16 cellular contexts compared by ENCODE assay signal in the genomic region with DNA sequence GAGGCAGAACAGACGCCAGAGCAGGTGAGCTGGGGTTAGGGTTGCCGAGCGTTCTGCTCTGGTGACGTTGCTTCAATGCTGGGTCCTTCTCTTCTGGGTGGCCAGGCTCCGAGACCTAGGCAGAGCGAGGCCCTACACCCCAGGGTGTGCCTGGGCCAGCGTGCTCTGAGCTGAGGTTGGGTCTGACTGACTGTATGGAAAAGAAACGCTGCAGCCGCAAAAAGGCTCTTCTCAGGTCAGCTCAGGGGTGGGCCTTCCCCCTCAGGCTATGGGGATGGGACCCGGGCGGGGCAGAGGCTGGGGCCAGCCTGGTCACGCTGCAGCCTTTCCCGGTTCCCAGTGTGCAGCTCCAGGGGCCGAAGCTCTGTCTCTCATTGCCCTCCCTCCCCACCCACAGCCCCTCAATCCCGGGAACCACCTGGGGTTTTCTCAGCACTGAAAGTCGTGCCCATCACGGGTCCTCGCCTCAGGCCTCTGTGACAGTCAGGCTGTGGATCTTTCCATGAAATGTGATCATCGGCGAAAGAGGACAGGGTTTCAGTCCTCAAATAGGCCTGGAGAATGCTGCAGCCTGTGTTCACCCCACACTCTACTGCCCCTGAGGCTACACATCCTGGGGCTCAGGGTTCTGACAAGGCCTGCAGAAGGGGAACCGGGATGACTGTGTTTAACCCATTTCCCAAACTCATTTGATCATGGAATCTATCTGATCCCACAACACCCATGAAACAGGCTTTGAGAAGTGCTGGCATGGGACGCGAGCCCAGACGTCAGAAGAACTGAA. TPM values are rescaled to one million over a fixed set of nuclear protein-coding genes. Genes with fewer than 3 reads are reported as not detected.
A peak's percentile ranks its signal among the peaks of the same experiment; 100 is the strongest.
DNase-seq lines count a peak whose midpoint lies in the region; ATAC-seq, FAIRE-seq and TF ChIP-seq lines count a peak whose summit lies in the region.
"Had no signal": no experiment of that assay in that cellular context is flagged by ENCODE, and none has a peak within 500 bp of the region (broad histone marks: within the 10 kb centered on the region; RNA-seq: fewer than 3 reads in every experiment).

No MANE protein-coding gene starts in this region.

- H3K79me2 ChIP-seq in SK-N-SH (ENCODE audit: insufficient read depth) (no peaks in the 10 kb centered on the region), K562 (ENCODE audit: control insufficient read depth, insufficient read depth, low read length) (no peaks in the 10 kb centered on the region), HepG2 (ENCODE audit: insufficient read depth, low read length) (no peaks in the 10 kb centered on the region)

- no peak overlapping the region for H2AFZ ChIP-seq in SK-N-SH (ENCODE audit: low read depth)
- no peak overlapping the region for H2AFZ ChIP-seq in K562 (ENCODE audit: low read depth, low read length)
- H2AFZ ChIP-seq in HepG2 (ENCODE audit: low read length), result no peak overlapping the region

- intact Hi-C loops in K562 (cut with micrococcal nuclease) (no loop called here), HepG2 (cut with micrococcal nuclease; ENCODE audit: unreplicated experiment) (no loop called here), sigmoid colon (cut with DNase I) (no loop called here)

- no peak for TF ChIP-seq CTCF in SK-N-SH (IDR thresholded peaks at IDR 0.05)
- TF ChIP-seq CTCF in K562 (IDR thresholded peaks at IDR 0.05 in 2 of 3, conservative IDR thresholded peaks at IDR 0.05 in 1 of 3; ENCODE audit: insufficient read depth in 2 of 3, low read depth in 1 of 3, low read length in 3 of 3), result no peak
- no peak for TF ChIP-seq CTCF in HepG2 (CRISPR knock-in tag; IDR thresholded peaks at IDR 0.05)
- no peak for TF ChIP-seq CTCF in sigmoid colon (IDR thresholded peaks at IDR 0.05)

- no peak overlapping the region for H3K4me2 ChIP-seq in SK-N-SH
- H3K4me2 ChIP-seq in K562 (ENCODE audit: insufficient read depth, low read length), result no peak overlapping the region
- no peak overlapping the region for H3K4me2 ChIP-seq in HepG2 (ENCODE audit: low read depth, low read length)

- TF ChIP-seq POLR2A in K562 (conservative IDR thresholded peaks at IDR 0.05), result no peak
- TF ChIP-seq POLR2A in HepG2 (IDR thresholded peaks at IDR 0.05; ENCODE audit: insufficient read depth in 1 of 2, low read depth in 2 of 2, low read length in 2 of 2), result no peak
- TF ChIP-seq POLR2A in sigmoid colon (IDR thresholded peaks at IDR 0.05), result no peak

- no peak for DNase-seq in SK-N-SH
- DNase-seq in K562 (ENCODE audit: extremely low read depth in 1 of 4, low spot score in 3 of 4), result no peak
- DNase-seq in HepG2 (ENCODE audit: low spot score), result no peak
- DNase-seq in sigmoid colon, result peak; percentile 18
- no peak for DNase-seq in HT-29 (ENCODE audit: low spot score)
- DNase-seq in NCI-H2196 (lab: John Stamatoyannopoulos, UW; ENCODE audit: unreplicated experiment), result no peak
- DNase-seq: COR-L47, HCEC 1CT, NCI-H1436, NCI-H2081 treated with DMSO at 0.1 percent for 48 hours, NCI-H446, PC-3 had no signal

- POLR2A ChIA-PET in SK-N-SH (lab: Yijun Ruan, JAX), result no interaction called here
- POLR2A ChIA-PET in K562 (lab: Yijun Ruan, JAX), result interaction anchor here (0.9 kb wide), 1 partner anchor 15 kb away, joined by 3 read pairs; no protein-coding TSS in a partner anchor
- POLR2A ChIA-PET in HepG2 (lab: Yijun Ruan, JAX), result no interaction called here

- in situ Hi-C loops in K562 (cut with MboI) (no loop called here), HepG2 (cut with HindIII; ENCODE audit: extremely low pct_ligation_motif_present, low pct_unique_long_range_greater_than_20kb) (no loop called here)

- H4K20me1 ChIP-seq in SK-N-SH (ENCODE audit: insufficient read depth) (no peaks in the 10 kb centered on the region), K562 (replicated peaks; ENCODE audit: control insufficient read depth, insufficient read depth, low read length) (peaks cover 4% of the 10 kb centered on the region; the same call in 1 of the 2 replicates), HepG2 (ENCODE audit: insufficient read depth, low read length) (no peaks in the 10 kb centered on the region)

- H3K27ac ChIP-seq in SK-N-SH (ENCODE audit: low read depth in 2 of 2, low read length in 1 of 2), result no peak overlapping the region
- no peak overlapping the region for H3K27ac ChIP-seq in K562 (ENCODE audit: extremely low read depth, low read depth, low read length)
- H3K27ac ChIP-seq in HepG2 (ENCODE audit: extremely low read length, insufficient read depth, low read length), result no peak overlapping the region
- no peak overlapping the region for H3K27ac ChIP-seq in sigmoid colon
- H3K27ac ChIP-seq: 22Rv1, C4-2B had no signal

- TF ChIP-seq EP300 in SK-N-SH (IDR thresholded peaks at IDR 0.05; ENCODE audit: borderline replicate concordance in 1 of 2, low read depth in 1 of 2, low read length in 1 of 2) (no peak), K562 (IDR thresholded peaks at IDR 0.05; ENCODE audit: low read length) (no peak), HepG2 (IDR thresholded peaks at IDR 0.05; ENCODE audit: low read depth in 2 of 2, low read length in 2 of 2) (no peak), HepG2 (CRISPR knock-in tag; IDR thresholded peaks at IDR 0.05; ENCODE audit: borderline replicate concordance) (no peak), sigmoid colon (IDR thresholded peaks at IDR 0.05) (no peak)

- no peaks in the 10 kb centered on the region for H3K9me2 ChIP-seq in SK-N-SH

- no peak overlapping the region for H3K9ac ChIP-seq in SK-N-SH
- no peak overlapping the region; a peak in 1 of 4 replicates for H3K9ac ChIP-seq in K562 (ENCODE audit: insufficient read depth in 1 of 2, low read depth in 2 of 2, low read length in 2 of 2)
- H3K9ac ChIP-seq in HepG2 (ENCODE audit: insufficient read depth, low read depth, low read length), result no peak overlapping the region

- BruUV-seq in K562 (replicated peaks; lab: Mats Ljungman, UMichigan), result no TSS peak
- BruUV-seq in HepG2 (replicated peaks; lab: Mats Ljungman, UMichigan), result no TSS peak

- 83% methylated on average over 14 of the region's 24 CpGs for WGBS in SK-N-SH (ENCODE audit: low lambda C conversion rate)
- 2% methylated on average over 11 of the region's 24 CpGs for WGBS in K562 (ENCODE audit: insufficient coverage, low coverage, missing lambda C conversion rate)
- 46% methylated on average over 18 of the region's 24 CpGs for WGBS in HepG2 (ENCODE audit: low lambda C conversion rate)
- WGBS in sigmoid colon, 2 donors, result 85 to 90% methylated on average over 24 of the region's 24 CpGs

- FAIRE-seq in K562 (lab: Jason Lieb, UNC) (no peak), HepG2 (lab: Jason Lieb, UNC) (no peak)

- ATAC-seq in SK-N-SH treated with all-trans-retinoic acid at 6 μM for 48 hours (no peak), K562 (no peak), HepG2 (peak; percentile 17; the same call in 2 of the 3 replicates)
- no peak for ATAC-seq in activated CD4-positive, CD25-positive, alpha-beta regulatory T cell treated with anti-CD3 and anti-CD28 coated beads, Interleukin-2, amount 50 U/mL, for 24 hours
- ATAC-seq: PC-3 had no signal

- H3K4me3 ChIP-seq in SK-N-SH (ENCODE audit: low read depth in 2 of 2, low read length in 1 of 2) (no peak overlapping the region), K562 (no peak overlapping the region), HepG2 (replicated peaks in 1 of 3; ENCODE audit: insufficient read depth in 1 of 3, low read depth in 2 of 3, low read length in 3 of 3) (no peak overlapping the region), sigmoid colon (no peak overlapping the region)

- no peaks in the 10 kb centered on the region for H3K9me1 ChIP-seq in K562 (ENCODE audit: control insufficient read depth, insufficient read depth, low read length)

- H3K4me1 ChIP-seq in SK-N-SH (ENCODE audit: control insufficient read depth in 1 of 2, insufficient read depth in 2 of 2, low read depth in 1 of 2, low read length in 1 of 2) (no peaks in the 10 kb centered on the region), K562 (replicated peaks in 1 of 2; ENCODE audit: control insufficient read depth in 2 of 2, insufficient read depth in 2 of 2, low read length in 2 of 2) (peaks cover 0 to 3% of the 10 kb centered on the region in 2 experiments; a peak in 2 of 5 replicates), HepG2 (ENCODE audit: insufficient read depth, low read length) (no peaks in the 10 kb centered on the region), sigmoid colon (no peaks in the 10 kb centered on the region)

- H3K27me3 ChIP-seq in SK-N-SH (ENCODE audit: insufficient read depth) (no peaks in the 10 kb centered on the region; the same call in 1 of the 2 replicates), K562 (ENCODE audit: control insufficient read depth in 2 of 2, insufficient read depth in 2 of 2, low read length in 2 of 2) (peaks cover 8 to 62% of the 10 kb centered on the region in 2 experiments; a peak in 4 of 5 replicates), HepG2 (ENCODE audit: control insufficient read depth in 1 of 2, insufficient read depth in 2 of 2, low read length in 2 of 2) (peaks cover 11 to 83% of the 10 kb centered on the region in 2 experiments), sigmoid colon (no peaks in the 10 kb centered on the region)

- no peaks in the 10 kb centered on the region for H3K36me3 ChIP-seq in SK-N-SH (replicated peaks in 1 of 2; ENCODE audit: control insufficient read depth in 1 of 2, insufficient read depth in 2 of 2, low read length in 1 of 2)
- H3K36me3 ChIP-seq in K562 (ENCODE audit: control insufficient read depth, insufficient read depth, low read length), result no peaks in the 10 kb centered on the region
- H3K36me3 ChIP-seq in HepG2 (replicated peaks in 1 of 2; ENCODE audit: control insufficient read depth in 1 of 2, insufficient read depth in 2 of 2, low read length in 2 of 2), result no peaks in the 10 kb centered on the region
- H3K36me3 ChIP-seq in sigmoid colon, result no peaks in the 10 kb centered on the region

- H3K9me3 ChIP-seq in SK-N-SH (no peaks in the 10 kb centered on the region), K562 (replicated peaks; ENCODE audit: control insufficient read depth, insufficient read depth, low read depth, low read length) (no peaks in the 10 kb centered on the region), HepG2 (ENCODE audit: low read length) (no peaks in the 10 kb centered on the region), sigmoid colon (no peaks in the 10 kb centered on the region)

- CTCF ChIA-PET in SK-N-SH (lab: Yijun Ruan, JAX), result interaction anchor here (0.8 to 3.3 kb wide), 2 partner anchors 9 to 204 kb away, joined by 3 to 16 read pairs; no protein-coding TSS in a partner anchor
- CTCF ChIA-PET in K562 (lab: Yijun Ruan, JAX; ENCODE audit: low intra/inter-chr PET ratio), result no interaction called here
- CTCF ChIA-PET in HepG2 (lab: Yijun Ruan, JAX; ENCODE audit: low intra/inter-chr PET ratio, low total read pairs), result no interaction called here

- H3F3A ChIP-seq in SK-N-SH (replicated peaks; ENCODE audit: insufficient read depth), result no peaks in the 10 kb centered on the region

- TF ChIP-seq RAD21 in SK-N-SH (IDR thresholded peaks at IDR 0.05; ENCODE audit: low read length) (no peak), K562 (CRISPR knock-in tag; conservative IDR thresholded peaks at IDR 0.05 in 1 of 2, IDR thresholded peaks at IDR 0.05 in 1 of 2) (no peak), HepG2 (CRISPR knock-in tag; IDR thresholded peaks at IDR 0.05) (no peak)

RNA-seq across cellular contexts. Expression of gene CYP26B1, which starts 19.4 kb away (rescaled TPM):
- polyA plus RNA-seq in SK-N-SH (2012; rRNA removed) (0.26 and 0.33 TPM in 2 replicates), K562 (2011; rRNA removed) (0.01 TPM in 1 of 2 replicates, not detected in the other), K562 (2014; fragmentation: Illumina TruSeq; extraction: Trizol) (0.04 and 0.30 TPM in 2 replicates), K562 (2014; fragmentation: Nextera tagmentation; extraction: Ambion mirVana) (not detected), K562 (2014; rRNA removed) (not detected in 2 replicates), HepG2 (2011; rRNA removed) (0.04 and 0.05 TPM in 2 replicates), sigmoid colon (1 to 10 TPM in 2 of 3 donors, under 1 TPM in 1; 0.46 to 2.8 (median 1.2) TPM)
- polyA plus RNA-seq in SK-N-SH (2012; cell fraction: cytosol; rRNA removed), result 0.18 TPM in 2 replicates
- polyA plus RNA-seq in SK-N-SH (2012; cell fraction: nucleus; rRNA removed), result 0.83 and 0.92 TPM in 2 replicates
- total RNA-seq in K562 (2011; cell fraction: chromatin; rRNA removed; ENCODE audit: low replicate concordance), result 0.09 TPM in 1 of 2 replicates, not detected in the other
- total RNA-seq in K562 (2011; cell fraction: nucleolus; rRNA removed), result not detected in 2 replicates
- not detected in 2 replicates for total RNA-seq in K562 (2011; cell fraction: nucleoplasm; rRNA removed)
- total RNA-seq in K562 (2014; rRNA removed) (not detected in 2 replicates), K562 (2014; rRNA removed; fragmentation: Illumina TruSeq; extraction: Trizol) (not detected in 2 replicates), K562 (2015; rRNA removed; fragmentation: Illumina TruSeq; extraction: Trizol) (not detected in 2 replicates), K562 (2021) (0.13 and 0.36 TPM in 2 replicates), HepG2 (2016; rRNA removed; fragmentation: Illumina TruSeq; extraction: Trizol) (0.06 and 0.07 TPM in 2 replicates), sigmoid colon (1 to 10 TPM in 3 of 4 donors, under 1 TPM in 1; 0.68 to 5.0 (median 3.0) TPM)
- polyA plus RNA-seq in K562 (2011; cell fraction: cytosol; rRNA removed), result 0.07 TPM in 1 of 2 replicates, not detected in the other
- 0.07 TPM in 1 of 2 replicates, not detected in the other for polyA plus RNA-seq in K562 (2011; cell fraction: nucleus; rRNA removed)
- 0.05 TPM in 1 of 2 replicates, not detected in the other for polyA plus RNA-seq in K562 (2012)
- polyA minus RNA-seq in K562 (2011; rRNA and poly(A)+ RNA removed), result 0.04 TPM in 1 of 2 replicates, not detected in the other
- polyA minus RNA-seq in K562 (2011; cell fraction: cytosol; rRNA and poly(A)+ RNA removed), result not detected in 2 replicates
- polyA minus RNA-seq in K562 (2011; cell fraction: nucleus; rRNA and poly(A)+ RNA removed), result not detected in 2 replicates
- not detected in 2 replicates for total RNA-seq in HepG2 (2016; cell fraction: cytosol; rRNA removed; fragmentation: Illumina TruSeq; extraction: Trizol; ENCODE audit: low read depth)
- 0.32 TPM in 1 of 2 replicates, not detected in the other for total RNA-seq in HepG2 (2016; cell fraction: insoluble cytoplasmic fraction; rRNA removed; fragmentation: Illumina TruSeq; extraction: Trizol)
- total RNA-seq in HepG2 (2016; cell fraction: membrane; rRNA removed; fragmentation: Illumina TruSeq; extraction: Trizol), result 0.09 TPM in 1 of 2 replicates, not detected in the other
- 0.12 and 0.13 TPM in 2 replicates for total RNA-seq in HepG2 (2016; cell fraction: nucleus; rRNA removed; fragmentation: Illumina TruSeq; extraction: Trizol)
- polyA plus RNA-seq in HepG2 (2011; cell fraction: cytosol; rRNA removed), result 0.03 and 0.09 TPM in 2 replicates
- polyA plus RNA-seq in HepG2 (2011; cell fraction: nucleus; rRNA removed), result 0.50 and 0.79 TPM in 2 replicates
- polyA plus RNA-seq in HepG2 (2012), result not detected in 2 replicates
- not detected in 2 replicates for polyA plus RNA-seq in HepG2 (2016; cell fraction: cytosol; fragmentation: Illumina TruSeq; extraction: Trizol; ENCODE audit: low read depth)
- polyA plus RNA-seq in HepG2 (2016; cell fraction: insoluble cytoplasmic fraction; fragmentation: Illumina TruSeq; extraction: Trizol; ENCODE audit: low read depth), result 0.05 and 0.11 TPM in 2 replicates
- polyA plus RNA-seq in HepG2 (2016; cell fraction: membrane; fragmentation: Illumina TruSeq; extraction: Trizol; ENCODE audit: low read depth), result 0.07 TPM in 1 of 2 replicates, not detected in the other
- 0.26 and 0.88 TPM in 2 replicates for polyA plus RNA-seq in HepG2 (2016; cell fraction: nucleus; fragmentation: Illumina TruSeq; extraction: Trizol; ENCODE audit: insufficient read depth, low read depth)
- 0.34 and 5.5 TPM in 2 replicates for polyA minus RNA-seq in HepG2 (2011; rRNA and poly(A)+ RNA removed; ENCODE audit: low replicate concordance)
- polyA minus RNA-seq in HepG2 (2011; cell fraction: cytosol; rRNA and poly(A)+ RNA removed), result 0.18 TPM in 1 of 2 replicates, not detected in the other
- 0.25 and 0.26 TPM in 2 replicates for polyA minus RNA-seq in HepG2 (2011; cell fraction: nucleus; rRNA and poly(A)+ RNA removed)
- 0.05 and 0.10 TPM in 2 replicates for total RNA-seq in HT-29 (2014; rRNA removed; shearing (Covaris generic))
